In the genomic region with DNA sequence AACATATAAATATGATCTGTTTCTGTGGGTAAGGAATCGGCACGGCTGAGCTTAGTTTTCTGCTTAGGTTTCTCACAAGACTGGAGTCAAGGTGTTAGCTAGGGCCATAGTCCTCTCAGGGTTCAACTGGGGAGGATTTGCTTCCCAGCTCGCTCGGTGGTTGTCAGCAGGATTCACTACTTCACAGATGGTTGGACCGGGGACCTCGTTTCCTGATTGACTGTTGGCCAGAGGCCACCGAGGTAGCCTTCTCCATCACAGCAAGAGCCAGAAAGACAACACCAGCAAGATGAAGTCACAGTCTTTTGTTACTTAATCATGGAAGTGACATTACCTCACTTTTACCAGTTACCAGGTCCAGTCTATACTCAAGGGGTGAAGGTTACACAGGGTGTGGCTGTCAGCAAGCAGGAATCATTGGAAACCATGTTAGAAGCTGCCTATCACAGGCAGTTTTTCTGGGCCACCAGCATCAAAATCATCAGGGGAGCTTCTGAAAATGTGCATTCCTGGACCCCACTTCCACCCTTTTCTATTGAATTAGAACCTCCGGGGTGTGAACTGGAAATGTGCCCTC, we compare ENCODE assay signal across 18 cellular contexts. TPM values are rescaled to one million over a fixed set of nuclear protein-coding genes. Genes with fewer than 3 reads are reported as not detected.
A peak's percentile ranks its signal among the peaks of the same experiment; 100 is the strongest.
DNase-seq lines count a peak whose midpoint lies in the region; FAIRE-seq and TF ChIP-seq lines count a peak whose summit lies in the region.
"Had no signal": no experiment of that assay in that cellular context is flagged by ENCODE, and none has a peak within 500 bp of the region (broad histone marks: within the 10 kb centered on the region; RNA-seq: fewer than 3 reads in every experiment).

No MANE protein-coding gene starts in this region.

- TF ChIP-seq POLR2A in erythroblast (IDR thresholded peaks at IDR 0.05; ENCODE audit: low read length) (peak; percentile 4), breast epithelium (IDR thresholded peaks at IDR 0.05) (no peak), GM12892 (IDR thresholded peaks at IDR 0.05; ENCODE audit: low read depth, low read length) (no peak)

- H3K36me3 Mint-ChIP-seq in CD14-positive monocyte: peaks cover 43 to 73% of the 10 kb centered on the region in 2 donors

- peaks cover 0 to 2% (median 2%) of the 10 kb centered on the region in 3 donors for H3K27me3 Mint-ChIP-seq in CD14-positive monocyte (ENCODE audit: low read depth in 3 of 3)
- H3K27me3 Mint-ChIP-seq: IgD-negative memory B cell had no signal

- no peak for FAIRE-seq in small intestine (lab: Jason Lieb, UNC)
- FAIRE-seq in GM12892 (lab: Jason Lieb, UNC): no peak
- FAIRE-seq: HTR-8/SVneo had no signal

- H3K4me1 Mint-ChIP-seq in CD14-positive monocyte: peaks cover 4% of the 10 kb centered on the region

- H3K4me3 Mint-ChIP-seq in CD14-positive monocyte: no peak overlapping the region
- H3K4me3 Mint-ChIP-seq: IgD-negative memory B cell had no signal

- H3K9me3 Mint-ChIP-seq in CD14-positive monocyte: no peaks in the 10 kb centered on the region
- H3K9me3 Mint-ChIP-seq: IgD-negative memory B cell had no signal

- POLR2A ChIA-PET in RWPE1 (lab: Yijun Ruan, JAX; ENCODE audit: low non-redundant PET): no interaction called here

- intact Hi-C loops in CD14-positive monocyte (cut with micrococcal nuclease): loop anchor here (1.0 to 5.0 kb wide), 3 partner anchors 43 to 93 kb away; partner anchors contain the start of gene P3H3 (in 1 of the 2)
- intact Hi-C loops in breast epithelium (cut with DNase I; ENCODE audit: low total_unique reads): no loop called here

- H3K27me3 ChIP-seq in small intestine (ENCODE audit: control insufficient read depth in 2 of 2, insufficient read depth in 2 of 2, low read length in 2 of 2) (no peaks in the 10 kb centered on the region), breast epithelium (no peaks in the 10 kb centered on the region)

- H3K27ac Mint-ChIP-seq in CD14-positive monocyte: peak overlapping the region in 4 of 7 donors; percentile 1 to 73 (median 56)

- H3K27ac ChIP-seq in RWPE1 (peak overlapping the region; percentile 16; the same call in 1 of the 2 replicates), small intestine (ENCODE audit: low read depth in 1 of 2, low read length in 1 of 2) (peak overlapping the region in 1 of 2 donors; percentile 60), breast epithelium (no peak overlapping the region)
- H3K27ac ChIP-seq: PC-9 had no signal

- H3K9me3 ChIP-seq in small intestine (ENCODE audit: control insufficient read depth, low read depth): no peaks in the 10 kb centered on the region
- H3K9me3 ChIP-seq in breast epithelium: no peaks in the 10 kb centered on the region

- H3K4me3 ChIP-seq in small intestine (ENCODE audit: low read depth in 1 of 2, low read length in 2 of 2) (no peak overlapping the region), breast epithelium (no peak overlapping the region)
- H3K4me3 ChIP-seq: PC-9 had no signal

- 64 to 76% (median 71%) methylated on average over 8 of the region's 8 CpGs for WGBS in small intestine, 3 donors

- no peak for DNase-seq in CD14-positive monocyte (ENCODE audit: low spot score)
- DNase-seq in RWPE1 (ENCODE audit: low spot score): no peak
- DNase-seq in erythroblast (lab: John Stamatoyannopoulos, UW): no peak
- peak; percentile 73 for DNase-seq in small intestine
- no peak for DNase-seq in breast epithelium (ENCODE audit: low spot score in 2 of 2)
- no peak for DNase-seq in GM12892 (ENCODE audit: insufficient read length)
- DNase-seq in RKO (ENCODE audit: low spot score): no peak
- DNase-seq: Kasumi-1, MM.1S, NCI-H1092 treated with DMSO at 0.1 percent for 48 hours, NCI-H2081 treated with DMSO at 0.1 percent for 48 hours, NCI-H510A treated with DMSO at 0.1 percent for 48 hours, NCI-H82, PC-9 had no signal

- H3K36me3 ChIP-seq in small intestine (ENCODE audit: control insufficient read depth in 2 of 2, insufficient read depth in 2 of 2, low read length in 2 of 2) (peaks cover 2 to 3% of the 10 kb centered on the region in 2 donors), breast epithelium (peaks cover 7% of the 10 kb centered on the region)

- CTCF ChIA-PET in RWPE1 (lab: Yijun Ruan, JAX): interaction anchor here (0.6 to 1.5 kb wide), 5 partner anchors 18 to 102 kb away, joined by 3 read pairs; no protein-coding TSS in a partner anchor

- H3K4me1 ChIP-seq in small intestine (ENCODE audit: control insufficient read depth in 2 of 2, insufficient read depth in 1 of 2, low read depth in 1 of 2, low read length in 1 of 2) (peaks cover 0 to 2% of the 10 kb centered on the region in 2 donors), breast epithelium (no peaks in the 10 kb centered on the region)

- TF ChIP-seq CTCF in CD14-positive monocyte (IDR thresholded peaks at IDR 0.05) (no peak), RWPE1 (conservative IDR thresholded peaks at IDR 0.05; ENCODE audit: low read depth) (no peak), breast epithelium (IDR thresholded peaks at IDR 0.05) (no peak)

RNA-seq across cellular contexts. Expression of gene COPS7A, which starts 10.7 kb away (rescaled TPM):
- 10 to 100 TPM; 70.1 to 77.1 TPM for polyA plus RNA-seq in CD14-positive monocyte
- polyA plus RNA-seq in small intestine: 10 to 100 TPM; 30.5 to 49.3 (median 31.8) TPM
- total RNA-seq in breast epithelium: 10 to 100 TPM; 52.1 to 72.2 (median 59.9) TPM
- 37.3 TPM for polyA plus RNA-seq in GM12892 (2012; ENCODE audit: missing spikeins)

RNA-seq across cellular contexts. Expression of gene MLF2, which starts 18.3 kb away (rescaled TPM):
- polyA plus RNA-seq in CD14-positive monocyte (100 to 1,000 TPM; 113 to 140 TPM), small intestine (100 to 1,000 TPM; 163 to 233 (median 204) TPM)
- total RNA-seq in breast epithelium: 100 to 1,000 TPM; 130 to 168 (median 159) TPM
- polyA plus RNA-seq in GM12892 (2012; ENCODE audit: missing spikeins): 82.5 TPM

RNA-seq across cellular contexts. Expression of gene PTMS, which starts 31.6 kb away (rescaled TPM):
- 1 to 10 TPM; 2.4 to 2.6 TPM for polyA plus RNA-seq in CD14-positive monocyte
- polyA plus RNA-seq in small intestine: 100 to 1,000 TPM in 1 of 3 donors, 10 to 100 TPM in 2; 34.0 to 204 (median 85.9) TPM
- total RNA-seq in breast epithelium: 100 to 1,000 TPM in 1 of 3 donors, 10 to 100 TPM in 2; 70.9 to 101 (median 85.8) TPM
- polyA plus RNA-seq in GM12892 (2012; ENCODE audit: missing spikeins): 29.4 TPM

RNA-seq across cellular contexts. Expression of gene PIANP, which starts 34.0 kb away (rescaled TPM):
- polyA plus RNA-seq in CD14-positive monocyte (not detected), small intestine (1 to 10 TPM in 1 of 3 donors, not detected in 2; 3.4 TPM)
- under 1 TPM in 2 of 3 donors, not detected in 1; 0.29 to 0.33 TPM for total RNA-seq in breast epithelium
- 0.30 TPM for polyA plus RNA-seq in GM12892 (2012; ENCODE audit: missing spikeins)
- total RNA-seq: H4, PC-9 had no signal
- polyA plus RNA-seq: IgD-negative memory B cell had no signal

RNA-seq across cellular contexts. Expression of gene LAG3, which starts 37.7 kb away (rescaled TPM):
- polyA plus RNA-seq in CD14-positive monocyte (not detected), small intestine (1 to 10 TPM in 1 of 3 donors, under 1 TPM in 2; 0.67 to 5.9 (median 0.76) TPM)
- total RNA-seq in breast epithelium: 1 to 10 TPM in 1 of 3 donors, under 1 TPM in 2; 0.44 to 1.3 (median 0.80) TPM
- polyA plus RNA-seq in GM12892 (2012; ENCODE audit: missing spikeins): 0.74 TPM
- total RNA-seq: Daoy had no signal

Comparison
In these comparisons a context has a peak if more than half of its experiments do, and no peak if none do; other contexts are left out.
1. RNA of gene PTMS, which starts 31.6 kb away (polyA plus RNA-seq): 34.0 to 204 TPM in small intestine; 2.4 to 2.6 TPM in CD14-positive monocyte; every median in the first group is over 4 times any median in the second.